Comparison of ENCODE assay signal across 8 cellular contexts in genomic region chr1:167720965-167721616, GRCh38. TPM values are rescaled to one million over a fixed set of nuclear protein-coding genes. Genes with fewer than 3 reads are reported as not detected.
DNase-seq lines count a peak whose midpoint lies in the region; ATAC-seq and TF ChIP-seq lines count a peak whose summit lies in the region.

No MANE protein-coding gene starts in this region.

- H3K27ac Mint-ChIP-seq in brain: peak overlapping the region; percentile 83 to 96 (median 93)

- peaks cover 4% of the 10 kb centered on the region for H3K27me3 Mint-ChIP-seq in brain

- TF ChIP-seq CTCF in AG10803 (conservative IDR thresholded peaks at IDR 0.05; ENCODE audit: low read length): peak; percentile 68
- peak; percentile 13 to 40 for TF ChIP-seq CTCF in brain (conservative IDR thresholded peaks at IDR 0.05)

- H3K4me3 ChIP-seq in AG10803 (ENCODE audit: low read length) (peak overlapping the region; percentile 82), iPS-11a (ENCODE audit: low read depth, low read length) (peak overlapping the region; percentile 75), skeletal muscle cell (ENCODE audit: low read depth, low read length) (peak overlapping the region; percentile 76)

- peaks cover 44% of the 10 kb centered on the region for H3K4me1 Mint-ChIP-seq in brain

- peak; percentile 1 for ATAC-seq in GM18498 (IDR thresholded peaks at IDR 0.05; ENCODE audit: unreplicated experiment)
- ATAC-seq in GM18873 (IDR thresholded peaks at IDR 0.05; ENCODE audit: low FRiP score, unreplicated experiment): no peak

- peak overlapping the region; percentile 86 to 94 (median 87) for H3K4me3 Mint-ChIP-seq in brain

- peaks cover 9% of the 10 kb centered on the region for H3K36me3 Mint-ChIP-seq in brain

- no peaks in the 10 kb centered on the region for H3K9me3 Mint-ChIP-seq in brain

- POLR2A ChIA-PET in HEK293T (lab: Yijun Ruan, JAX): no interaction called here

- CTCF ChIA-PET in HEK293T (lab: Yijun Ruan, JAX): interaction anchor here (1.0 kb wide), 1 partner anchor 29 kb away, joined by 3 read pairs; no protein-coding TSS in a partner anchor

- DNase-seq in AG10803 (ENCODE audit: low read depth) (peak; percentile 68), NOMO-1 treated with DMSO at 0.1 percent for 48 hours (lab: John Stamatoyannopoulos, UW; ENCODE audit: unreplicated experiment) (peak; percentile 53), skeletal muscle cell (ENCODE audit: low read depth) (peak; percentile 31), HEK293T (ENCODE audit: extremely low spot score) (no peak)

TF ChIP-seq in HEK293T, 16 proteins besides CTCF, POLR2A, EP300 and RAD21:
- TF ChIP-seq NFRKB (IDR thresholded peaks at IDR 0.05) (no peak), L3MBTL2 (conservative IDR thresholded peaks at IDR 0.05) (no peak), ELF4 (IDR thresholded peaks at IDR 0.05) (no peak), FOXM1 (IDR thresholded peaks at IDR 0.05; ENCODE audit: borderline replicate concordance) (no peak), LEF1 (IDR thresholded peaks at IDR 0.05; ENCODE audit: borderline replicate concordance) (no peak)
TF ChIP-seq in HEK293T: peak in this region for 0.

RNA-seq across cellular contexts. Expression of gene MPZL1, which starts 0.7 kb away (rescaled TPM):
- polyA plus RNA-seq in brain (ENCODE audit: insufficient read depth, low read depth, low replicate concordance): 39.6 TPM
